Comparison of ENCODE assay signal across 12 cellular contexts in the genomic region with DNA sequence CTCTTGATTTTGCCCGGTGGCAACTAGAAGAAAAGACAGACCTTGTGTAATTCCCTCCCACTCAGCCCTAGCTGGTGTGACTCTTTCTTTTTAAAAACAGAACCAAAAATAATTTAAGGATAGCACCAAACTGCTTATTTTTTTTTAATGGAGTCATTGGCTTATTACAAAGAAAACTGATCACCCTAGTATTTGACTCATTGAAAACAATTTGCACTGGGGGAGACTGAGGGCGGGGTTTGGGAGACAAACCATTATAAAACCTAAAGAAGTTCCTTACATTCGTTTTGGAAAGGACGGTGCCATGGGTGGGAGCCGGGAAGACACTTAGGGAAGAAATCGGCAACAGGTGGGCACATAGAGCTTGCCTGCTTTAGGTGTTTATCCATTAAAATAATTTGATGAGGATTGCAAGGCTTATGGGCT. TPM values are rescaled to one million over a fixed set of nuclear protein-coding genes. Genes with fewer than 3 reads are reported as not detected.
DNase-seq lines count a peak whose midpoint lies in the region; ATAC-seq and TF ChIP-seq lines count a peak whose summit lies in the region.
"Had no signal": no experiment of that assay in that cellular context is flagged by ENCODE, and none has a peak within 500 bp of the region (broad histone marks: within the 10 kb centered on the region; RNA-seq: fewer than 3 reads in every experiment).

No MANE protein-coding gene starts in this region.

- no peaks in the 10 kb centered on the region for H4K20me1 ChIP-seq in fibroblast of lung (ENCODE audit: control insufficient read depth, extremely low read depth, insufficient read depth, low read length)

- H3K27ac Mint-ChIP-seq in activated naive CD8-positive, alpha-beta T cell treated with anti-CD3 and anti-CD28 coated beads, Interleukin-2, amount 10 ng/mL, durations not matched to agents 7 days and 5 days = no peak overlapping the region
- H3K27ac Mint-ChIP-seq in activated naive CD8-positive, alpha-beta T cell treated with anti-CD3 and anti-CD28 coated beads for 36 hours = no peak overlapping the region

- H3K9ac ChIP-seq in fibroblast of lung (ENCODE audit: insufficient read depth, low read length) = no peak overlapping the region
- no peak overlapping the region for H3K9ac ChIP-seq in subcutaneous abdominal adipose tissue (ENCODE audit: low read length in 5 of 5)

- no peak for ATAC-seq in activated naive CD8-positive, alpha-beta T cell treated with anti-CD3 and anti-CD28 coated beads, Interleukin-2, amount 10 ng/mL, durations not matched to agents 7 days and 5 days (ENCODE audit: low read depth)

- TF ChIP-seq CTCF in NB4 (IDR thresholded peaks at IDR 0.05; ENCODE audit: low read depth, low read length) (no peak), fibroblast of lung (conservative IDR thresholded peaks at IDR 0.05 in 1 of 2, IDR thresholded peaks at IDR 0.05 in 1 of 2; ENCODE audit: low read depth in 1 of 2, low read length in 2 of 2) (no peak)

- H3K9me3 ChIP-seq in fibroblast of lung (ENCODE audit: control insufficient read depth, insufficient read depth, low read depth, low read length) (no peaks in the 10 kb centered on the region), subcutaneous abdominal adipose tissue (ENCODE audit: control insufficient read depth in 5 of 5, low read length in 5 of 5) (no peaks in the 10 kb centered on the region)
- H3K9me3 ChIP-seq: Peyer's patch had no signal

- TF ChIP-seq POLR2A in NB4 (IDR thresholded peaks at IDR 0.05; ENCODE audit: extremely low read depth, insufficient read length) = no peak

- H3K36me3 Mint-ChIP-seq in activated naive CD8-positive, alpha-beta T cell treated with anti-CD3 and anti-CD28 coated beads, Interleukin-2, amount 10 ng/mL, durations not matched to agents 7 days and 5 days = peaks cover 6% of the 10 kb centered on the region
- peaks cover 7% of the 10 kb centered on the region for H3K36me3 Mint-ChIP-seq in activated naive CD8-positive, alpha-beta T cell treated with anti-CD3 and anti-CD28 coated beads for 36 hours

- H3K27me3 ChIP-seq in fibroblast of lung (ENCODE audit: control insufficient read depth, insufficient read depth, low read length) (peaks cover 89% of the 10 kb centered on the region), subcutaneous abdominal adipose tissue (ENCODE audit: control insufficient read depth in 5 of 5, insufficient read depth in 4 of 5, low read length in 5 of 5) (peaks cover 77 to 94% (median 87%) of the 10 kb centered on the region in 5 donors)

- DNase-seq in activated naive CD8-positive, alpha-beta T cell treated with anti-CD3 and anti-CD28 coated beads, Interleukin-2, amount 10 ng/mL, durations not matched to agents 7 days and 5 days = no peak
- DNase-seq in activated naive CD8-positive, alpha-beta T cell treated with anti-CD3 and anti-CD28 coated beads for 36 hours = no peak
- DNase-seq in NB4 (ENCODE audit: low read depth) (peak; percentile 51), fibroblast of lung (ENCODE audit: low read depth in 2 of 2) (peak in 1 of 2 donors; percentile 26), mucosa of gallbladder (ENCODE audit: low spot score) (no peak), HK-2 (ENCODE audit: unreplicated experiment) (no peak)
- DNase-seq in activated CD4-positive, alpha-beta T cell treated with anti-CD3 and anti-CD28 coated beads, Interleukin-2, amount 50 U/mL, for 4 hours = no peak
- DNase-seq: hippocampal formation, Peyer's patch had no signal

- H3K27me3 Mint-ChIP-seq in activated naive CD8-positive, alpha-beta T cell treated with anti-CD3 and anti-CD28 coated beads, Interleukin-2, amount 10 ng/mL, durations not matched to agents 7 days and 5 days = peaks cover 98% of the 10 kb centered on the region
- H3K27me3 Mint-ChIP-seq in activated naive CD8-positive, alpha-beta T cell treated with anti-CD3 and anti-CD28 coated beads for 36 hours = peaks cover 100% of the 10 kb centered on the region

- H3K4me1 ChIP-seq in fibroblast of lung (ENCODE audit: control insufficient read depth, extremely low read depth, insufficient read depth, low read length) (peaks cover 2% of the 10 kb centered on the region), subcutaneous abdominal adipose tissue (ENCODE audit: control insufficient read depth in 5 of 5, insufficient read depth in 5 of 5, low read length in 5 of 5) (peaks cover 0 to 59% (median 41%) of the 10 kb centered on the region in 5 donors)

- H3K4me3 ChIP-seq in NB4 (ENCODE audit: low read depth, low read length) (peak overlapping the region; percentile 38), fibroblast of lung (replicated peaks in 1 of 4; ENCODE audit: control extremely low read depth in 1 of 4, insufficient read depth in 1 of 4, low read depth in 3 of 4, low read length in 4 of 4) (peak overlapping the region in 3 of 4 experiments; percentile 37 to 53 (median 39)), subcutaneous abdominal adipose tissue (ENCODE audit: low read depth in 1 of 5, low read length in 5 of 5) (peak overlapping the region in 3 of 5 donors; percentile 49 to 61 (median 56))

- peak overlapping the region; percentile 1 for H3K4me3 Mint-ChIP-seq in activated naive CD8-positive, alpha-beta T cell treated with anti-CD3 and anti-CD28 coated beads, Interleukin-2, amount 10 ng/mL, durations not matched to agents 7 days and 5 days
- H3K4me3 Mint-ChIP-seq in activated naive CD8-positive, alpha-beta T cell treated with anti-CD3 and anti-CD28 coated beads for 36 hours = no peak overlapping the region

- POLR2A ChIA-PET in activated naive CD8-positive, alpha-beta T cell treated with anti-CD3 and anti-CD28 coated beads, Interleukin-2, amount 10 ng/mL, durations not matched to agents 7 days and 5 days (lab: Charles Lee) = no interaction called here

- no peaks in the 10 kb centered on the region for H3K79me2 ChIP-seq in fibroblast of lung (ENCODE audit: control insufficient read depth, insufficient read depth, low read length)

- H3K36me3 ChIP-seq in fibroblast of lung (ENCODE audit: control insufficient read depth, insufficient read depth, low read length) (no peaks in the 10 kb centered on the region), subcutaneous abdominal adipose tissue (ENCODE audit: control insufficient read depth in 5 of 5, insufficient read depth in 5 of 5, low read length in 5 of 5) (no peaks in the 10 kb centered on the region)
- H3K36me3 ChIP-seq: Peyer's patch had no signal

- peaks cover 15% of the 10 kb centered on the region for H3K4me1 Mint-ChIP-seq in activated naive CD8-positive, alpha-beta T cell treated with anti-CD3 and anti-CD28 coated beads, Interleukin-2, amount 10 ng/mL, durations not matched to agents 7 days and 5 days
- H3K4me1 Mint-ChIP-seq in activated naive CD8-positive, alpha-beta T cell treated with anti-CD3 and anti-CD28 coated beads for 36 hours = peaks cover 20% of the 10 kb centered on the region

- H3K4me2 ChIP-seq in fibroblast of lung (ENCODE audit: extremely low read depth, insufficient read depth, low read length) = peak overlapping the region; percentile 13

- peaks cover 9% of the 10 kb centered on the region for H3K9me3 Mint-ChIP-seq in activated naive CD8-positive, alpha-beta T cell treated with anti-CD3 and anti-CD28 coated beads, Interleukin-2, amount 10 ng/mL, durations not matched to agents 7 days and 5 days
- H3K9me3 Mint-ChIP-seq in activated naive CD8-positive, alpha-beta T cell treated with anti-CD3 and anti-CD28 coated beads for 36 hours = peaks cover 7% of the 10 kb centered on the region

- H2AFZ ChIP-seq in fibroblast of lung (ENCODE audit: low read length) = no peak overlapping the region

- no peak overlapping the region for H3K27ac ChIP-seq in fibroblast of lung (ENCODE audit: insufficient read depth, low read length)
- H3K27ac ChIP-seq in subcutaneous abdominal adipose tissue (ENCODE audit: low read depth, low read length) = no peak overlapping the region
- H3K27ac ChIP-seq: Peyer's patch had no signal

RNA-seq across cellular contexts. Expression of a gene that starts 2.5 kb away (rescaled TPM):
- not detected for total RNA-seq in activated naive CD8-positive, alpha-beta T cell treated with anti-CD3 and anti-CD28 coated beads, Interleukin-2, amount 10 ng/mL, durations not matched to agents 7 days and 5 days
- total RNA-seq in activated naive CD8-positive, alpha-beta T cell treated with anti-CD3 and anti-CD28 coated beads for 36 hours = not detected
- total RNA-seq in fibroblast of lung (not detected in 2 replicates), mucosa of gallbladder (not detected)
- not detected in 2 replicates for polyA plus RNA-seq in fibroblast of lung
- polyA plus RNA-seq in fibroblast of lung (2012) = not detected in 2 replicates
- polyA minus RNA-seq in fibroblast of lung (ENCODE audit: low replicate concordance) = not detected in 2 replicates
- total RNA-seq: endothelial cell of umbilical vein, lung microvascular endothelial cell, Peyer's patch had no signal
- polyA plus RNA-seq: endothelial cell of umbilical vein had no signal
